ENCODE assay signal across 7 cellular contexts in the genomic region with DNA sequence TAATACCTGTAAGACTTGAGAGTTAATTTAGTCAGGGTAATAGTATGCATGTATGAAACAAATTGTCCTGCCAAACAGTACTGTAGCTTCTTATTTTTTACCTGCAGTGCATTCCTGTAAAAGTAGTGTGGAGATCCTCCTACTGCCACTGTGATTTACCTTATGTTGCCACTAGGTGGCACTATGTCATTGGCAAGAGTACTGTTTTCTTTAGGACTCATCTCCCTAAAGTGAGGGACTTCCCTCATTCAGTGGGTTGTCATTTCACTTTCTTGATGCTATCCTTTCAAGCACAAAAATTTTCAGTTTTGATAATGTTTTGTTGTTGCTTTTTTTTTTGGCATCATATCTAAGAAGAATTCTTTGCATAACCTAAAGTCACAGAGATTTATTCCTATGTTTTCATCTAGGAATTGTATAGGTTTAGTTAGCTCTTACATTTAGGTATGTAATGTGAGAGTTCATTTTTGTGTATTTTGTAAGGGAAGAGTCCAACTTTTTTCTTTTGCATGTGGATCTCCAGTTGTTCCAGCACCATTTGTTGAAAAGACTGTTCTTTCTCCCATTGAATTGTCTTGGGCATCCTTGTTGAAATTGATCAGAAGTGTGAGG.
DNase-seq lines count a peak whose midpoint lies in the region; ATAC-seq, FAIRE-seq and TF ChIP-seq lines count a peak whose summit lies in the region.

No MANE protein-coding gene starts in this region.

- H4K91ac ChIP-seq in H9 (ENCODE audit: insufficient read length, low read depth, low read length) = no peak overlapping the region

- no peak overlapping the region for H3K4me3 ChIP-seq in K562

- H3K23ac ChIP-seq in H9 (ENCODE audit: insufficient read length, low read depth, low read length) = no peak overlapping the region

- ATAC-seq in K562 = peak; percentile 93

- H4K5ac ChIP-seq in H9 (ENCODE audit: insufficient read length, low read depth, low read length) = no peak overlapping the region

- no peak overlapping the region for H2BK15ac ChIP-seq in H9 (ENCODE audit: low read depth, low read length)

- CTCF ChIA-PET in K562 (lab: Yijun Ruan, JAX; ENCODE audit: low intra/inter-chr PET ratio) = no interaction called here

- H3K4me1 ChIP-seq in H9 (ENCODE audit: insufficient read depth, low read length) (no peaks in the 10 kb centered on the region; the same call in 1 of the 2 replicates), K562 (replicated peaks in 1 of 2; ENCODE audit: control insufficient read depth in 2 of 2, insufficient read depth in 2 of 2, low read length in 2 of 2) (no peaks in the 10 kb centered on the region)

- no peak overlapping the region for H3K4me2 ChIP-seq in H9 (ENCODE audit: insufficient read depth, insufficient read length, low read length)
- H3K4me2 ChIP-seq in K562 (ENCODE audit: insufficient read depth, low read length) = no peak overlapping the region

- H3K27me3 Mint-ChIP-seq in H9 (ENCODE audit: low read depth) = no peaks in the 10 kb centered on the region

- peaks cover 2 to 9% (median 4%) of the 10 kb centered on the region in 3 experiments; a peak in 3 of 7 replicates for H3K36me3 Mint-ChIP-seq in H9 (ENCODE audit: insufficient read depth in 1 of 3, low read depth in 3 of 3)

- H2BK120ac ChIP-seq in H9 (ENCODE audit: low read depth, low read length, poor library complexity, severe bottlenecking) = no peak overlapping the region

- no peak overlapping the region for H3K14ac ChIP-seq in H9 (ENCODE audit: insufficient read depth, low read length)

- H3K18ac ChIP-seq in H9 (ENCODE audit: insufficient read length, low read depth, low read length) = no peak overlapping the region

- H3K9me1 ChIP-seq in K562 (ENCODE audit: control insufficient read depth, insufficient read depth, low read length) = no peaks in the 10 kb centered on the region

- H3T11ph ChIP-seq in H9 (ENCODE audit: low read length) = no peak overlapping the region

- no peak overlapping the region for H3K4me3 Mint-ChIP-seq in H9

- H2BK12ac ChIP-seq in H9 (ENCODE audit: insufficient read length, low read depth, low read length) = no peak overlapping the region

- H3K23me2 ChIP-seq in H9 (ENCODE audit: insufficient read length, low read depth, low read length, poor library complexity, severe bottlenecking) = no peaks in the 10 kb centered on the region

- peaks cover 18 to 29% of the 10 kb centered on the region in 2 experiments for H3K4me1 Mint-ChIP-seq in H9

- TF ChIP-seq RAD21 in K562 (CRISPR knock-in tag; conservative IDR thresholded peaks at IDR 0.05 in 1 of 2, IDR thresholded peaks at IDR 0.05 in 1 of 2) = peak; percentile 53 to 73

- H3K79me2 ChIP-seq in H9 (ENCODE audit: insufficient read depth, low read length) = peaks cover 2% of the 10 kb centered on the region; the same call in 1 of the 2 replicates
- no peaks in the 10 kb centered on the region for H3K79me2 ChIP-seq in K562 (ENCODE audit: control insufficient read depth, insufficient read depth, low read length)

- H2BK5ac ChIP-seq in H9 (ENCODE audit: insufficient read length, low read length) = no peak overlapping the region

- no peak overlapping the region for H3K27ac ChIP-seq in H9 (ENCODE audit: insufficient read length, low read depth, low read length)
- no peak overlapping the region for H3K27ac ChIP-seq in K562 (ENCODE audit: extremely low read depth, low read depth, low read length)

- H4K20me1 ChIP-seq in H9 (ENCODE audit: control insufficient read depth, insufficient read depth, insufficient read length) (no peaks in the 10 kb centered on the region), K562 (replicated peaks; ENCODE audit: control insufficient read depth, insufficient read depth, low read length) (no peaks in the 10 kb centered on the region)

- H3K27ac Mint-ChIP-seq in H9 = no peak overlapping the region

- FAIRE-seq in K562 (lab: Jason Lieb, UNC) = peak; percentile 32

- H3K9me3 ChIP-seq in H9 (ENCODE audit: control insufficient read depth, low read depth, low read length) = no peaks in the 10 kb centered on the region
- no peaks in the 10 kb centered on the region for H3K9me3 ChIP-seq in K562 (replicated peaks; ENCODE audit: control insufficient read depth, insufficient read depth, low read depth, low read length)

- no peak for TF ChIP-seq EP300 in K562 (IDR thresholded peaks at IDR 0.05; ENCODE audit: low read length)

- H3K9ac ChIP-seq in H9 (ENCODE audit: extremely low read depth, insufficient read length, low read length) (no peak overlapping the region), K562 (ENCODE audit: insufficient read depth in 1 of 2, low read depth in 2 of 2, low read length in 2 of 2) (no peak overlapping the region)

- no peak overlapping the region for H2BK20ac ChIP-seq in H9 (ENCODE audit: low read depth, low read length, poor library complexity, severe bottlenecking)

- no TSS peak for BruUV-seq in K562 (replicated peaks; lab: Mats Ljungman, UMichigan)

- no peak overlapping the region for H3K56ac ChIP-seq in H9 (ENCODE audit: insufficient read length, low read depth, low read length)

- intact Hi-C loops in K562 (cut with micrococcal nuclease) = loop anchor here (2.0 to 10.0 kb wide), 2 partner anchors 239 to 355 kb away; no protein-coding TSS in a partner anchor

- H3K36me3 ChIP-seq in K562 (ENCODE audit: control insufficient read depth, insufficient read depth, low read length) = no peaks in the 10 kb centered on the region

- H3K27me3 ChIP-seq in H9 (ENCODE audit: insufficient read depth, low read length) = no peaks in the 10 kb centered on the region
- H3K27me3 ChIP-seq in K562 (ENCODE audit: control insufficient read depth in 2 of 2, insufficient read depth in 2 of 2, low read length in 2 of 2) = no peaks in the 10 kb centered on the region

- H2AK5ac ChIP-seq in H9 (ENCODE audit: insufficient read length, low read length) = no peak overlapping the region

- H3K4ac ChIP-seq in H9 (ENCODE audit: low read depth, low read length) = no peak overlapping the region

- TF ChIP-seq CTCF in GM10266 (IDR thresholded peaks at IDR 0.05; ENCODE audit: control insufficient read depth, insufficient read depth, low read depth, missing control alignments) = peak; percentile 46
- TF ChIP-seq CTCF in H9 (conservative IDR thresholded peaks at IDR 0.05) = peak; percentile 75
- peak; percentile 56 to 73 (median 71); a peak in 5 of 6 replicates for TF ChIP-seq CTCF in K562 (IDR thresholded peaks at IDR 0.05 in 2 of 3, conservative IDR thresholded peaks at IDR 0.05 in 1 of 3; ENCODE audit: insufficient read depth in 2 of 3, low read depth in 1 of 3, low read length in 3 of 3)

- H3K9me3 Mint-ChIP-seq in H9 = no peaks in the 10 kb centered on the region; a peak in 1 of 5 replicates

- in situ Hi-C loops in K562 (cut with MboI) = loop anchor here (5.0 kb wide), 1 partner anchor 351 kb away; no protein-coding TSS in a partner anchor

- TF ChIP-seq POLR2A in K562 (conservative IDR thresholded peaks at IDR 0.05) = no peak

- POLR2A ChIA-PET in K562 (lab: Yijun Ruan, JAX) = no interaction called here

- H2AFZ ChIP-seq in H9 (ENCODE audit: low read length) = no peak overlapping the region
- no peak overlapping the region for H2AFZ ChIP-seq in K562 (ENCODE audit: low read depth, low read length)

- DNase-seq in GM10266 (ENCODE audit: extremely low spot score) (peak; percentile 52), H9 (peak; percentile 54), MV-4-11 (lab: John Stamatoyannopoulos, UW) (peak; percentile 65), SKM-1 treated with dmso at 0.1 percent for 144 hours (lab: John Stamatoyannopoulos, UW; ENCODE audit: unreplicated experiment) (peak; percentile 81), K562 (ENCODE audit: extremely low read depth in 1 of 4, low spot score in 3 of 4) (peak; percentile 48 to 74 (median 60)), iPS-NIHi7 (ENCODE audit: extremely low spot score) (peak; percentile 79)
- DNase-seq in stimulated activated CD4-positive, alpha-beta T cell treated with anti-CD3 and anti-CD28 coated beads, Interleukin-1b, Interleukin-23, amount 100 ng/mL, for 48 hours = peak; percentile 45

- H3K79me1 ChIP-seq in H9 (ENCODE audit: insufficient read depth, low read depth, low read length, poor library complexity, severe bottlenecking) = no peaks in the 10 kb centered on the region

- no peak overlapping the region for H4K8ac ChIP-seq in H9 (replicated peaks; ENCODE audit: insufficient read length, low read depth, low read length)

TF ChIP-seq in K562, 482 proteins besides CTCF, POLR2A, EP300 and RAD21:
- TF ChIP-seq SMC3 (conservative IDR thresholded peaks at IDR 0.05; ENCODE audit: insufficient read depth, low read depth, low read length) = peak; percentile 44; the same call in 1 of the 2 replicates
- no peak for TF ChIP-seq ZNF253 (CRISPR knock-in tag; conservative IDR thresholded peaks at IDR 0.05)
- TF ChIP-seq DEAF1 (CRISPR knock-in tag; IDR thresholded peaks at IDR 0.05) = peak; percentile 23; the same call in 1 of the 2 replicates
- no peak for TF ChIP-seq DNMT1 (IDR thresholded peaks at IDR 0.05)
- no peak for TF ChIP-seq MTA1 (IDR thresholded peaks at IDR 0.05; ENCODE audit: borderline replicate concordance)
TF ChIP-seq in K562: peak in this region for 2.
